ENCODE assay signal across 5 cellular contexts in the genomic region with DNA sequence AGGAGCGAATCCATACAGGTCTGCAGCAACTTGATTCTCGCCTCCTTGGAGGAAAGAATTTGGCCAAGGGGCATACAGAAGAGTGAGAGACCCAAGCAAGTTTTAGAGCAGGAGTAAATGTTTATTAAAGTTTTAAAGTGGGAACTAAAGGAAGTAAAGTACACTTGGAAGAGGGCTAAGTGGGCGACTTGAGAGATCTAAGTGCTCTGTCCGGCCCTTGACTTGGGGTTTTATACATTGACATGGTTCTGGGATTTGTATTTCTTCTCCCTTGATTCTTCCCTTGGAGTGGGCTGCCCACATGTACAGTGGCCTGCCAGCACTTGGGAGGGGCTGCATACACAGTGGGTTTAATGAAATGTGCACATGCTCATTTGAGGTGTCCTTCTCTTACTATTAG.
"Had no signal": no experiment of that assay in that cellular context is flagged by ENCODE, and none has a peak within 500 bp of the region (broad histone marks: within the 10 kb centered on the region; RNA-seq: fewer than 3 reads in every experiment).

No MANE protein-coding gene starts in this region.

- H3K4me3 ChIP-seq: GM23338, K562 had no signal

- H2AFZ ChIP-seq: GM23338 had no signal

- H3K27ac Mint-ChIP-seq: GM23338, H9 had no signal

- H3K4me3 Mint-ChIP-seq: GM23338, H9 had no signal

- H3K4me1 Mint-ChIP-seq: GM23338, H9 had no signal

- H3K4me2 ChIP-seq: GM23338 had no signal

- ATAC-seq: GM23338, K562 had no signal

- DNase-seq: H9, HCEC 1CT, IMR-90 had no signal
